Comparison of ENCODE assay signal across 8 cellular contexts in genomic region chr1:51518730-51519047, GRCh38. TPM values are rescaled to one million over a fixed set of nuclear protein-coding genes. Genes with fewer than 3 reads are reported as not detected.
DNase-seq lines count a peak whose midpoint lies in the region; ATAC-seq and TF ChIP-seq lines count a peak whose summit lies in the region.

No MANE protein-coding gene starts in this region.

- H3K36me3 Mint-ChIP-seq in CD8-positive, alpha-beta T cell, result peaks cover 7% of the 10 kb centered on the region
- H3K36me3 Mint-ChIP-seq in activated CD4-positive, alpha-beta T cell treated with anti-CD3 and anti-CD28 coated beads for 36 hours (ENCODE audit: low read depth), result peaks cover 7% of the 10 kb centered on the region

- peak overlapping the region; percentile 76 for H3K4me3 ChIP-seq in CD8-positive, alpha-beta T cell (ENCODE audit: low read depth, low read length)
- H3K4me3 ChIP-seq in effector memory CD4-positive, alpha-beta T cell (ENCODE audit: insufficient read depth, low read depth, low read length, poor library complexity, severe bottlenecking), result peak overlapping the region; percentile 80
- peak overlapping the region; percentile 96 for H3K4me3 ChIP-seq in mucosa of stomach (ENCODE audit: low read length)
- H3K4me3 ChIP-seq in thymus (ENCODE audit: low read length), result peak overlapping the region; percentile 74

- no peaks in the 10 kb centered on the region for H3K27me3 Mint-ChIP-seq in CD8-positive, alpha-beta T cell (ENCODE audit: low read depth)
- H3K27me3 Mint-ChIP-seq in activated CD4-positive, alpha-beta T cell treated with anti-CD3 and anti-CD28 coated beads for 36 hours, result no peaks in the 10 kb centered on the region

- peak overlapping the region; percentile 83 for H3K9ac ChIP-seq in mucosa of stomach (ENCODE audit: low read length)

- H3K27ac Mint-ChIP-seq in CD8-positive, alpha-beta T cell, result peak overlapping the region; percentile 93
- no peak overlapping the region for H3K27ac Mint-ChIP-seq in activated CD4-positive, alpha-beta T cell treated with anti-CD3 and anti-CD28 coated beads for 36 hours

- TF ChIP-seq CTCF in CD8-positive, alpha-beta T cell (IDR thresholded peaks at IDR 0.05), result no peak

- peaks cover 40% of the 10 kb centered on the region for H3K4me1 ChIP-seq in CD8-positive, alpha-beta T cell (ENCODE audit: insufficient read depth, low read length)
- peaks cover 26% of the 10 kb centered on the region for H3K4me1 ChIP-seq in effector memory CD4-positive, alpha-beta T cell (ENCODE audit: control insufficient read depth, insufficient read depth, low read length, poor library complexity, severe bottlenecking)
- H3K4me1 ChIP-seq in mucosa of stomach (ENCODE audit: control insufficient read depth, insufficient read depth, low read length) (peaks cover 20% of the 10 kb centered on the region), thymus (ENCODE audit: control insufficient read depth, insufficient read depth, low read length) (peaks cover 7% of the 10 kb centered on the region)

- CTCF ChIA-PET in CD8-positive, alpha-beta T cell (lab: Charles Lee), result no interaction called here
- CTCF ChIA-PET in activated CD4-positive, alpha-beta T cell treated with anti-CD3 and anti-CD28 coated beads for 36 hours (lab: Charles Lee), result interaction anchor here (0.6 to 1.3 kb wide), 3 partner anchors 14 to 98 kb away, joined by 3 to 4 read pairs (median 3); no protein-coding TSS in a partner anchor

- no peaks in the 10 kb centered on the region for H3K9me3 Mint-ChIP-seq in CD8-positive, alpha-beta T cell
- no peaks in the 10 kb centered on the region for H3K9me3 Mint-ChIP-seq in activated CD4-positive, alpha-beta T cell treated with anti-CD3 and anti-CD28 coated beads for 36 hours (ENCODE audit: low read depth)

- H3K36me3 ChIP-seq in CD8-positive, alpha-beta T cell (ENCODE audit: insufficient read depth, low read length), result no peaks in the 10 kb centered on the region
- H3K36me3 ChIP-seq in effector memory CD4-positive, alpha-beta T cell (ENCODE audit: control insufficient read depth, insufficient read depth, low read length), result no peaks in the 10 kb centered on the region
- H3K36me3 ChIP-seq in mucosa of stomach (ENCODE audit: control insufficient read depth, insufficient read depth, low read length) (no peaks in the 10 kb centered on the region), thymus (ENCODE audit: control insufficient read depth, insufficient read depth) (no peaks in the 10 kb centered on the region)

- peak; percentile 28 for ATAC-seq in CD8-positive, alpha-beta T cell
- ATAC-seq in GM19467 (IDR thresholded peaks at IDR 0.05; ENCODE audit: unreplicated experiment) (peak; percentile 35), HG03520 (IDR thresholded peaks at IDR 0.05; ENCODE audit: unreplicated experiment) (peak; percentile 43)
- ATAC-seq in activated CD4-positive, alpha-beta T cell treated with anti-CD3 and anti-CD28 coated beads for 36 hours, result peak; percentile 50

- H3K9me3 ChIP-seq in CD8-positive, alpha-beta T cell (ENCODE audit: low read length), result no peaks in the 10 kb centered on the region
- no peaks in the 10 kb centered on the region for H3K9me3 ChIP-seq in effector memory CD4-positive, alpha-beta T cell (ENCODE audit: control insufficient read depth, low read length)
- H3K9me3 ChIP-seq in mucosa of stomach (ENCODE audit: control insufficient read depth, low read length) (no peaks in the 10 kb centered on the region), thymus (ENCODE audit: control insufficient read depth) (no peaks in the 10 kb centered on the region)

- peaks cover 62% of the 10 kb centered on the region for H3K4me1 Mint-ChIP-seq in CD8-positive, alpha-beta T cell (ENCODE audit: low read depth)
- H3K4me1 Mint-ChIP-seq in activated CD4-positive, alpha-beta T cell treated with anti-CD3 and anti-CD28 coated beads for 36 hours, result peaks cover 52% of the 10 kb centered on the region

- intact Hi-C loops in CD8-positive, alpha-beta T cell (cut with DNase I, micrococcal nuclease), result loop anchor here (1.0 to 10.0 kb wide), 11 partner anchors 98 to 1208 kb away; partner anchors contain the start of genes NRDC (in 2 of the 2), OSBPL9 (in 2 of the 2), RNF11 (in 2 of the 2) and CC2D1B (in 1 of the 2)
- intact Hi-C loops in activated CD4-positive, alpha-beta T cell treated with anti-CD3 and anti-CD28 coated beads for 36 hours (cut with DNase I, micrococcal nuclease), result loop anchor here (1.0 to 10.0 kb wide), 16 partner anchors 12 to 849 kb away; partner anchors contain the start of genes OSBPL9 (in 2 of the 2), RNF11 (in 2 of the 2), BTF3L4 (in 1 of the 2) and CC2D1B (in 1 of the 2)

- DNase-seq in CD8-positive, alpha-beta T cell, result peak in 6 of 7 experiments; percentile 13 to 63 (median 43)
- DNase-seq in activated CD4-positive, alpha-beta T cell treated with anti-CD3 and anti-CD28 coated beads for 36 hours, result peak; percentile 70
- DNase-seq in effector memory CD4-positive, alpha-beta T cell, result peak; percentile 19 to 47 (median 30)
- DNase-seq in occipital lobe (lab: John Stamatoyannopoulos, UW), result no peak

- peak overlapping the region; percentile 47 for H3K27ac ChIP-seq in CD8-positive, alpha-beta T cell (ENCODE audit: low read depth, low read length)
- peak overlapping the region; percentile 72 for H3K27ac ChIP-seq in effector memory CD4-positive, alpha-beta T cell (ENCODE audit: insufficient read depth, low read length, poor library complexity, severe bottlenecking)
- peak overlapping the region; percentile 86 for H3K27ac ChIP-seq in thymus (ENCODE audit: low read depth)

- H3K4me3 Mint-ChIP-seq in CD8-positive, alpha-beta T cell, result peak overlapping the region; percentile 94
- H3K4me3 Mint-ChIP-seq in activated CD4-positive, alpha-beta T cell treated with anti-CD3 and anti-CD28 coated beads for 36 hours, result peak overlapping the region; percentile 100

- POLR2A ChIA-PET in CD8-positive, alpha-beta T cell (lab: Charles Lee), result interaction anchor here (1.4 to 1.5 kb wide), 2 partner anchors 11 to 16 kb away, joined by 3 to 5 read pairs; no protein-coding TSS in a partner anchor
- POLR2A ChIA-PET in activated CD4-positive, alpha-beta T cell treated with anti-CD3 and anti-CD28 coated beads for 36 hours (lab: Charles Lee), result interaction anchor here (0.7 to 1.1 kb wide), 2 partner anchors 12 to 258 kb away, joined by 4 to 6 read pairs; no protein-coding TSS in a partner anchor

- under 1% methylated on average over 46 of the region's 46 CpGs for WGBS in thymus

- H3K27me3 ChIP-seq in CD8-positive, alpha-beta T cell (ENCODE audit: insufficient read depth, low read length), result no peaks in the 10 kb centered on the region
- no peaks in the 10 kb centered on the region for H3K27me3 ChIP-seq in effector memory CD4-positive, alpha-beta T cell (replicated peaks; ENCODE audit: control insufficient read depth, insufficient read depth, low read length, poor library complexity, severe bottlenecking)
- H3K27me3 ChIP-seq in mucosa of stomach (ENCODE audit: control insufficient read depth, insufficient read depth, low read length) (no peaks in the 10 kb centered on the region), thymus (ENCODE audit: control insufficient read depth, insufficient read depth) (no peaks in the 10 kb centered on the region)

RNA-seq across cellular contexts. Expression of gene EPS15, which starts 0.4 kb away (rescaled TPM):
- 10 to 100 TPM; 49.9 to 52.2 TPM for total RNA-seq in CD8-positive, alpha-beta T cell
- total RNA-seq in activated CD4-positive, alpha-beta T cell treated with anti-CD3 and anti-CD28 coated beads for 36 hours, result 10 to 100 TPM; 59.6 to 61.6 TPM
- 35.3 TPM for polyA plus RNA-seq in thymus
- total RNA-seq in occipital lobe, result 189 TPM
